ENCODE assay signal across 13 cellular contexts in the genomic region with DNA sequence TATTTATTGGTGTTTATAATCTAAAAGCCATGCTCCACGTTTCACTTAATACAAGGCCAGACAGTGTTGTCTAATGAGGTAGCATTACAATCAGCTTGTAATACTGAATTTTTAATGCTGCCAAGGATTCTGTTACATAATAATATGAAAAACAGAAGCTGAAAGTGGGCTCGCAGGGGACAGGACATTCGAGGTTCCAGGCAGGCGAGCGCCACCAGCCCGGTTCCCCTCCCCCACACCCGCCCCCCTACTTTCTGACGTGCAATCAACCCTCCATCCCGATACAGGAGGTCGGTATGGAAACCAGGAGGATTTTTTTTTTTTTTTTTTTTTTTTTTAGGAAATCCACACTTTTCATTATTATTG. TPM values are rescaled to one million over a fixed set of nuclear protein-coding genes. Genes with fewer than 3 reads are reported as not detected.
DNase-seq lines count a peak whose midpoint lies in the region; ATAC-seq and TF ChIP-seq lines count a peak whose summit lies in the region.
"Had no signal": no experiment of that assay in that cellular context is flagged by ENCODE, and none has a peak within 500 bp of the region (broad histone marks: within the 10 kb centered on the region; RNA-seq: fewer than 3 reads in every experiment).

No MANE protein-coding gene starts in this region.

- no peak overlapping the region for H3K27ac Mint-ChIP-seq in CD4-positive, alpha-beta memory T cell
- H3K27ac Mint-ChIP-seq: B cell; stimulated activated memory B cell treated with anti-CD40 and anti-IgM and Interleukin-4, amounts not matched to agents 10 μg/mL and 1 μg/mL and 100 μg/mL, for 72 hours had no signal

- TF ChIP-seq CTCF in coronary artery (IDR thresholded peaks at IDR 0.05) (no peak), vagina (IDR thresholded peaks at IDR 0.05) (no peak)

- no peak overlapping the region for H3K4me3 Mint-ChIP-seq in CD4-positive, alpha-beta memory T cell
- H3K4me3 Mint-ChIP-seq: B cell; stimulated activated memory B cell treated with anti-CD40 and anti-IgM and Interleukin-4, amounts not matched to agents 10 μg/mL and 1 μg/mL and 100 μg/mL, for 72 hours had no signal

- H3K9me3 ChIP-seq in right cardiac atrium (ENCODE audit: control insufficient read depth, low read length) (no peaks in the 10 kb centered on the region), muscle layer of colon (ENCODE audit: low read length) (no peaks in the 10 kb centered on the region), vagina (no peaks in the 10 kb centered on the region)
- no peaks in the 10 kb centered on the region for H3K9me3 ChIP-seq in CD4-positive, alpha-beta memory T cell (ENCODE audit: control insufficient read depth in 1 of 2, low read length in 2 of 2)

- POLR2A ChIA-PET in CD4-positive, alpha-beta memory T cell (lab: Charles Lee; ENCODE audit: partially characterized antibody), result no interaction called here

- H3K4me3 ChIP-seq in right cardiac atrium (ENCODE audit: low read length), result no peak overlapping the region
- peak overlapping the region; percentile 43 for H3K4me3 ChIP-seq in coronary artery
- H3K4me3 ChIP-seq in muscle layer of colon (ENCODE audit: low read depth in 1 of 2, low read length in 2 of 2), result peak overlapping the region in 1 of 2 donors; percentile 81
- no peak overlapping the region for H3K4me3 ChIP-seq in vagina
- H3K4me3 ChIP-seq in CD4-positive, alpha-beta memory T cell (ENCODE audit: low read length in 2 of 2), result no peak overlapping the region

- DNase-seq in right cardiac atrium (peak in 2 of 3 donors; percentile 71 to 76), Right ventricle myocardium inferior (ENCODE audit: missing footprints) (no peak), coronary artery (ENCODE audit: low spot score) (no peak), vagina (ENCODE audit: extremely low spot score in 2 of 2) (no peak), KBM-7 (no peak)
- DNase-seq in CD4-positive, alpha-beta memory T cell, result no peak
- DNase-seq: activated CD8-positive, alpha-beta memory T cell treated with anti-CD3 and anti-CD28 coated beads, Interleukin-2, amount 50 U/mL, for 48 hours; cerebellar nuclear complex; NCI-H1930 had no signal

- in situ Hi-C loops in KBM-7 (cut with MboI; ENCODE audit: low pct_unique_long_range_greater_than_20kb, low sequenced_read_pairs), result no loop called here

- peaks cover 2 to 4% of the 10 kb centered on the region in 2 donors for H3K36me3 Mint-ChIP-seq in CD4-positive, alpha-beta memory T cell

- peaks cover 22 to 32% of the 10 kb centered on the region in 2 donors for H3K27me3 Mint-ChIP-seq in CD4-positive, alpha-beta memory T cell

- CTCF ChIA-PET in CD4-positive, alpha-beta memory T cell (lab: Charles Lee; ENCODE audit: partially characterized antibody), result interaction anchor here (0.7 to 1.5 kb wide), 2 partner anchors 219 to 698 kb away, joined by 3 to 4 read pairs; no protein-coding TSS in a partner anchor

- H3K36me3 ChIP-seq in muscle layer of colon (ENCODE audit: insufficient read depth, low read length) (no peaks in the 10 kb centered on the region), vagina (no peaks in the 10 kb centered on the region)
- H3K36me3 ChIP-seq in CD4-positive, alpha-beta memory T cell (ENCODE audit: insufficient read depth, low read length), result no peaks in the 10 kb centered on the region

- ATAC-seq in right cardiac atrium, result peak in 1 of 2 donors; percentile 15
- ATAC-seq in Right ventricle myocardium inferior, result no peak
- ATAC-seq in HG03571 (IDR thresholded peaks at IDR 0.05; ENCODE audit: unreplicated experiment), result no peak
- ATAC-seq: stimulated activated memory B cell treated with anti-CD40 and anti-IgM and Interleukin-4, amounts not matched to agents 10 μg/mL and 1 μg/mL and 100 μg/mL, for 72 hours had no signal

- H3K27me3 ChIP-seq in right cardiac atrium (ENCODE audit: control insufficient read depth, insufficient read depth) (no peaks in the 10 kb centered on the region), muscle layer of colon (ENCODE audit: control insufficient read depth in 1 of 2, insufficient read depth in 2 of 2, low read length in 2 of 2) (no peaks in the 10 kb centered on the region), vagina (no peaks in the 10 kb centered on the region)
- peaks cover 12% of the 10 kb centered on the region for H3K27me3 ChIP-seq in CD4-positive, alpha-beta memory T cell (ENCODE audit: insufficient read depth, low read length)

- peaks cover 5% of the 10 kb centered on the region for H3K4me1 ChIP-seq in right cardiac atrium (ENCODE audit: control insufficient read depth, insufficient read depth, low read length)
- peaks cover 79% of the 10 kb centered on the region for H3K4me1 ChIP-seq in muscle layer of colon (ENCODE audit: insufficient read depth, low read length)
- H3K4me1 ChIP-seq in vagina, result peaks cover 47% of the 10 kb centered on the region
- H3K4me1 ChIP-seq in CD4-positive, alpha-beta memory T cell (ENCODE audit: insufficient read depth, low read length), result no peaks in the 10 kb centered on the region

- peak overlapping the region; percentile 96 for H3K9ac ChIP-seq in muscle layer of colon (ENCODE audit: low read length)

- TF ChIP-seq POLR2A in vagina (IDR thresholded peaks at IDR 0.05), result no peak

- 34% methylated on average over 10 of the region's 10 CpGs for WGBS in right cardiac atrium

- H3K4me1 Mint-ChIP-seq in CD4-positive, alpha-beta memory T cell, result peaks cover 4 to 18% (median 11%) of the 10 kb centered on the region in 4 donors

- intact Hi-C loops in right cardiac atrium (cut with DNase I), result loop anchor here (10.0 kb wide), 3 partner anchors 59 to 219 kb away; no protein-coding TSS in a partner anchor
- intact Hi-C loops in Right ventricle myocardium inferior (cut with DNase I), result no loop called here
- intact Hi-C loops in vagina (cut with DNase I), result loop anchor here (5.0 kb wide), 1 partner anchor 117 kb away; no protein-coding TSS in a partner anchor
- intact Hi-C loops in CD4-positive, alpha-beta memory T cell (cut with micrococcal nuclease), result no loop called here

- peaks cover 0 to 4% (median 0%) of the 10 kb centered on the region in 8 donors for H3K9me3 Mint-ChIP-seq in CD4-positive, alpha-beta memory T cell
- H3K9me3 Mint-ChIP-seq: stimulated activated memory B cell treated with anti-CD40 and anti-IgM and Interleukin-4, amounts not matched to agents 10 μg/mL and 1 μg/mL and 100 μg/mL, for 72 hours had no signal

- H3K27ac ChIP-seq in right cardiac atrium (ENCODE audit: low read length) (no peak overlapping the region), coronary artery (peak overlapping the region; percentile 98 to 99), muscle layer of colon (ENCODE audit: low read depth, low read length) (peak overlapping the region; percentile 98), vagina (peak overlapping the region; percentile 93)
- no peak overlapping the region for H3K27ac ChIP-seq in CD4-positive, alpha-beta memory T cell (ENCODE audit: low read depth, low read length)

RNA-seq across cellular contexts. Expression of gene ZFHX3, which starts 6.2 kb away (rescaled TPM):
- total RNA-seq in right cardiac atrium (10 to 100 TPM in 2 of 4 donors, 1 to 10 TPM in 2; 9.1 to 18.2 (median 11.0) TPM), Right ventricle myocardium inferior (8.4 TPM), vagina (28.0 TPM)
- 4.3 TPM for polyA plus RNA-seq in right cardiac atrium
- total RNA-seq in CD4-positive, alpha-beta memory T cell, result under 1 TPM; 0.69 to 0.99 TPM
- under 1 TPM; 0.01 to 0.03 TPM for polyA plus RNA-seq in CD4-positive, alpha-beta memory T cell

Comparison
In these comparisons a context has a peak if more than half of its experiments do, and no peak if none do; other contexts are left out.
1. DNase-seq: peak in right cardiac atrium (2 of 3); none in Right ventricle myocardium inferior (single experiment), coronary artery (single experiment), vagina (0 of 2), KBM-7 (single experiment) and CD4-positive, alpha-beta memory T cell (0 of 5).
2. intact Hi-C loops: an anchor here in right cardiac atrium (10.0 kb wide) and vagina (5.0 kb wide); none called in Right ventricle myocardium inferior and CD4-positive, alpha-beta memory T cell.
3. H3K27ac ChIP-seq: peak in coronary artery (2 of 2), muscle layer of colon (single experiment) and vagina (single experiment); none in right cardiac atrium (single experiment) and CD4-positive, alpha-beta memory T cell (single experiment).